8 cellular contexts compared by ENCODE assay signal in the genomic region with DNA sequence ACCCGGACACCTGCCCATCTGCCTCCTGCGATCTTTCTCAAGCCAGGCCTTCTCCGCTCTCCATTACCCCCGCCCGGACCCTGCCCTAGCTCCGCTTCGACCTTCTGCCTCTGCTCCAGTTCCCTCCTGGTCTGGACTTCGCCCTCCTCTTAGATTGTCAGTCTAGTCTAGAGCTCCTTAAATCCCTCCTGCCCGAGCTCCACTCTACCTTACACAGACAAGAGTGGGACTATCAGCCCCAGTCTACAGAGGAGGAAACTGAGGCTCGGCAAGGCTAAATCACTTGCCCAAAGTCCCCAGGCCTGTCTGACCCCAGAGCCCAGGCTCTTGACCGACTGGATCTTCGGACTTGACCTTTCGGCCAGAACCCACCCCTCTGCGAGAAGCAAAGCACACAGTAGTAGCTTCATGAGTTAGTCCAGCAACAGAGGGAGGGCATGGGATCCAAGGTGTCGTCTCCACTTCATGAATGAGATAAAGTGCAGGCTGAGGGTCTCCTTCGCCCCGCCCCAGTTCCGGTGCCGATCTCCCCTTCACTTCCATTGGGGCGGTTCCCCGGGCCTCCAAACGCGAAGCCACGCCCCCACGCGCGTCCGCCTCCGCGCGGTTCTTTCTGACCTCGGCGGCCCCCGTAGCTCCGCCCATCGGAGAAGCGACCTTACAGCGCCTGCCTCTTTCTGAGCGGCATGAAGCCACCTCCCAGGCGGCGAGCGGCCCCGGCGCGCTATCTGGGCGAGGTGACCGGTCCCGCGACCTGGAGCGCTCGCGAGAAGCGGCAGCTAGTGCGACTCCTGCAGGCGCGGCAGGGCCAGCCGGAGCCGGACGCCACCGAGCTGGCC. TPM values are rescaled to one million over a fixed set of nuclear protein-coding genes. Genes with fewer than 3 reads are reported as not detected.
A peak's percentile ranks its signal among the peaks of the same experiment; 100 is the strongest.
DNase-seq lines count a peak whose midpoint lies in the region; ATAC-seq and TF ChIP-seq lines count a peak whose summit lies in the region.

A gene with protein sequence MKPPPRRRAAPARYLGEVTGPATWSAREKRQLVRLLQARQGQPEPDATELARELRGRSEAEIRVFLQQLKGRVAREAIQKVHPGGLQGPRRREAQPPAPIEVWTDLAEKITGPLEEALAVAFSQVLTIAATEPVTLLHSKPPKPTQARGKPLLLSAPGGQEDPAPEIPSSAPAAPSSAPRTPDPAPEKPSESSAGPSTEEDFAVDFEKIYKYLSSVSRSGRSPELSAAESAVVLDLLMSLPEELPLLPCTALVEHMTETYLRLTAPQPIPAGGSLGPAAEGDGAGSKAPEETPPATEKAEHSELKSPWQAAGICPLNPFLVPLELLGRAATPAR (plus strand): TSS at position 658 of the 839 bp plus-strand sequence. CDS start 29 bp downstream, at position 687.

- H3K36me3 Mint-ChIP-seq in natural killer cell: no peaks in the 10 kb centered on the region

- H3K4me3 ChIP-seq in fibroblast of lung (replicated peaks in 1 of 4; ENCODE audit: control extremely low read depth in 1 of 4, insufficient read depth in 1 of 4, low read depth in 3 of 4, low read length in 4 of 4): peak within 1 kb of the TSS; percentile 67 to 75 (median 70)

- peaks cover 0 to 22% of the 10 kb centered on the region in 2 donors for H3K27me3 Mint-ChIP-seq in natural killer cell (ENCODE audit: low read depth in 2 of 2)

- no peaks in the 10 kb centered on the region for H3K9me3 Mint-ChIP-seq in natural killer cell

- H4K20me1 ChIP-seq in fibroblast of lung (ENCODE audit: control insufficient read depth, extremely low read depth, insufficient read depth, low read length): no peaks in the 10 kb centered on the region

- H3K4me1 Mint-ChIP-seq in natural killer cell: peaks cover 21 to 37% of the 10 kb centered on the region in 2 donors

- H3K27ac ChIP-seq in fibroblast of lung (ENCODE audit: insufficient read depth, low read length): peak within 1 kb of the TSS; percentile 78

- H3K4me1 ChIP-seq in fibroblast of lung (ENCODE audit: control insufficient read depth, extremely low read depth, insufficient read depth, low read length): peaks cover 23% of the 10 kb centered on the region

- TF ChIP-seq CTCF in fibroblast of lung (conservative IDR thresholded peaks at IDR 0.05 in 1 of 2, IDR thresholded peaks at IDR 0.05 in 1 of 2; ENCODE audit: low read depth in 1 of 2, low read length in 2 of 2) (no peak), natural killer cell (IDR thresholded peaks at IDR 0.05) (no peak)

- H3K36me3 ChIP-seq in fibroblast of lung (ENCODE audit: control insufficient read depth, insufficient read depth, low read length): peaks cover 9% of the 10 kb centered on the region

- H3K27me3 ChIP-seq in fibroblast of lung (ENCODE audit: control insufficient read depth, insufficient read depth, low read length): peaks cover 8% of the 10 kb centered on the region

- H2AFZ ChIP-seq in fibroblast of lung (ENCODE audit: low read length): peak within 1 kb of the TSS; percentile 97

- peak within 1 kb of the TSS; percentile 79 for H3K9ac ChIP-seq in fibroblast of lung (ENCODE audit: insufficient read depth, low read length)

- H3K9me3 ChIP-seq in fibroblast of lung (ENCODE audit: control insufficient read depth, insufficient read depth, low read depth, low read length): no peaks in the 10 kb centered on the region

- DNase-seq in DMS79 (lab: John Stamatoyannopoulos, UW) (peak; percentile 91), LHCN-M2 (ENCODE audit: low read depth) (peak; percentile 92), RPMI8226 (peak; percentile 97), fibroblast of lung (ENCODE audit: low read depth in 2 of 2) (peak; percentile 92 to 94), natural killer cell (peak; percentile 97)
- peak; percentile 92 for DNase-seq in activated T-helper 1 cell treated with anti-CD3 and anti-CD28 coated beads, Interleukin-2, amount 50 U/mL, for 16 hours (ENCODE audit: low read depth in 1 of 2, low spot score in 1 of 2)
- DNase-seq in stimulated activated naive CD4-positive, alpha-beta T cell (lab: John Stamatoyannopoulos, UW): peak; percentile 93 to 100 (median 97)

- H3K4me2 ChIP-seq in fibroblast of lung (ENCODE audit: extremely low read depth, insufficient read depth, low read length): peak within 1 kb of the TSS; percentile 97

- peaks cover 3% of the 10 kb centered on the region for H3K79me2 ChIP-seq in fibroblast of lung (ENCODE audit: control insufficient read depth, insufficient read depth, low read length)

- ATAC-seq in GM21825 (IDR thresholded peaks at IDR 0.05; ENCODE audit: unreplicated experiment): peak; percentile 43
- ATAC-seq in natural killer cell: peak; percentile 60 to 79 (median 62)

- peak within 1 kb of the TSS; percentile 82 to 96 for H3K27ac Mint-ChIP-seq in natural killer cell

- peak within 1 kb of the TSS; percentile 90 for H3K4me3 Mint-ChIP-seq in natural killer cell

- intact Hi-C loops in natural killer cell (cut with micrococcal nuclease): loop anchor here (1.0 kb wide), 2 partner anchors 16 to 51 kb away; no protein-coding TSS in a partner anchor

RNA-seq across cellular contexts. Expression of the gene that starts here (rescaled TPM):
- total RNA-seq in LHCN-M2 (2014; rRNA removed): 25.5 and 28.8 TPM in 2 replicates
- 25.5 TPM for polyA plus RNA-seq in LHCN-M2 (2012)
- 11.4 and 12.8 TPM in 2 replicates for total RNA-seq in fibroblast of lung
- polyA plus RNA-seq in fibroblast of lung: 13.4 and 15.6 TPM in 2 replicates
- polyA plus RNA-seq in fibroblast of lung (2012): 25.5 and 41.2 TPM in 2 replicates
- polyA minus RNA-seq in fibroblast of lung (ENCODE audit: low replicate concordance): 27.1 and 28.7 TPM in 2 replicates
- total RNA-seq in natural killer cell: 10 to 100 TPM; 22.1 to 32.4 (median 27.1) TPM

Comparison
In these comparisons a context has a peak if more than half of its experiments do, and no peak if none do; other contexts are left out.
1. Peak in every context shown above with its lines: DNase-seq, ATAC-seq, H3K4me3 ChIP-seq and H3K27ac ChIP-seq.